ENCODE assay signal across 1 cellular context in the genomic region with DNA sequence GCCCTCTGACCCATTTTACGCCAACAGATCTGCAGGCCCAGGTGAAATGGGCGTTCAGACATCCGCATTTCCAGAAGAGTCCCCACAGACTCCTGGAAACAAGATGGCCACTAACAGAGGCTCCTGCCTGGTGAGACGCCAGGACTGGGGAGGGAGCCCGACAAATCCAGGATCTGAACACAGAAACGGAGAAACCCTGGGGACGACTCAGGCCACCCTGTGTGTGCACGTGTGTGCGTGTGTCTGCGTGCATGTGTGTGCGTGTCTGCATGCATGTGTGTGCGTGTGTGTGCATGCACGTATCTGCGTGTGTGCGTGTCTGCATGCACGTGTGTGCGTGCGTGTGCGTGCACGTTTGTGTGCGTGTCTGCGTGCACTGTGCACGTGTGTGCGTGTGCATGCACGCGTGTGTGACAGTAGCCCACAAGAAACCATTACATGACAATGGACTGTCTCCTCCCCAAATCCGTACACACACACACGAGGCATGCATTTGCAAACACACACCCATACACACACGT.
TF ChIP-seq lines count a peak whose summit lies in the region.

No MANE protein-coding gene starts in this region.

TF ChIP-seq in HepG2, 621 proteins besides CTCF, POLR2A, EP300 and RAD21 (continues in another document):
- TF ChIP-seq MED1 (CRISPR knock-in tag; IDR thresholded peaks at IDR 0.05) (no peak), U2AF1 (optimal IDR thresholded peaks at IDR 0.05; ENCODE audit: low read depth, low read length) (no peak), BRCA1 (CRISPR knock-in tag; IDR thresholded peaks at IDR 0.05) (no peak), CHD4 (IDR thresholded peaks at IDR 0.05; ENCODE audit: borderline replicate concordance, low read length) (no peak), ZBTB7A (CRISPR knock-in tag; IDR thresholded peaks at IDR 0.05) (peak; percentile 29; the same call in 1 of the 2 replicates), ZNF777 (CRISPR knock-in tag; IDR thresholded peaks at IDR 0.05) (no peak), SP2 (CRISPR knock-in tag; IDR thresholded peaks at IDR 0.05) (no peak), ZNF253 (CRISPR knock-in tag; IDR thresholded peaks at IDR 0.05; ENCODE audit: borderline replicate concordance) (no peak), ZNF550 (CRISPR knock-in tag; IDR thresholded peaks at IDR 0.05; ENCODE audit: borderline replicate concordance) (no peak), ZSCAN22 (CRISPR knock-in tag; IDR thresholded peaks at IDR 0.05) (no peak), GABPA (IDR thresholded peaks at IDR 0.05; ENCODE audit: low read depth, low read length) (0 out of 2 replicates have a peak, but pooled peaks have one; percentile 12), GABPA (CRISPR knock-in tag; IDR thresholded peaks at IDR 0.05; ENCODE audit: low read depth) (no peak), TMF1 (CRISPR knock-in tag; IDR thresholded peaks at IDR 0.05; ENCODE audit: low read depth) (no peak), MEIS1 (CRISPR knock-in tag; IDR thresholded peaks at IDR 0.05; ENCODE audit: borderline replicate concordance) (no peak), SMARCC2 (IDR thresholded peaks at IDR 0.05) (no peak), RARG (CRISPR knock-in tag; IDR thresholded peaks at IDR 0.05; ENCODE audit: low read depth) (no peak), ELK4 (CRISPR knock-in tag; IDR thresholded peaks at IDR 0.05; ENCODE audit: borderline replicate concordance) (no peak), ZNF264 (CRISPR knock-in tag; IDR thresholded peaks at IDR 0.05) (no peak), ATF5 (CRISPR knock-in tag; IDR thresholded peaks at IDR 0.05; ENCODE audit: low read depth) (0 out of 2 replicates have a peak, but pooled peaks have one; percentile 43), RARA (CRISPR knock-in tag; IDR thresholded peaks at IDR 0.05) (no peak)
- TF ChIP-seq, protein P1, sequence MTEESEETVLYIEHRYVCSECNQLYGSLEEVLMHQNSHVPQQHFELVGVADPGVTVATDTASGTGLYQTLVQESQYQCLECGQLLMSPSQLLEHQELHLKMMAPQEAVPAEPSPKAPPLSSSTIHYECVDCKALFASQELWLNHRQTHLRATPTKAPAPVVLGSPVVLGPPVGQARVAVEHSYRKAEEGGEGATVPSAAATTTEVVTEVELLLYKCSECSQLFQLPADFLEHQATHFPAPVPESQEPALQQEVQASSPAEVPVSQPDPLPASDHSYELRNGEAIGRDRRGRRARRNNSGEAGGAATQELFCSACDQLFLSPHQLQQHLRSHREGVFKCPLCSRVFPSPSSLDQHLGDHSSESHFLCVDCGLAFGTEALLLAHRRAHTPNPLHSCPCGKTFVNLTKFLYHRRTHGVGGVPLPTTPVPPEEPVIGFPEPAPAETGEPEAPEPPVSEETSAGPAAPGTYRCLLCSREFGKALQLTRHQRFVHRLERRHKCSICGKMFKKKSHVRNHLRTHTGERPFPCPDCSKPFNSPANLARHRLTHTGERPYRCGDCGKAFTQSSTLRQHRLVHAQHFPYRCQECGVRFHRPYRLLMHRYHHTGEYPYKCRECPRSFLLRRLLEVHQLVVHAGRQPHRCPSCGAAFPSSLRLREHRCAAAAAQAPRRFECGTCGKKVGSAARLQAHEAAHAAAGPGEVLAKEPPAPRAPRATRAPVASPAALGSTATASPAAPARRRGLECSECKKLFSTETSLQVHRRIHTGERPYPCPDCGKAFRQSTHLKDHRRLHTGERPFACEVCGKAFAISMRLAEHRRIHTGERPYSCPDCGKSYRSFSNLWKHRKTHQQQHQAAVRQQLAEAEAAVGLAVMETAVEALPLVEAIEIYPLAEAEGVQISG (CRISPR knock-in tag; IDR thresholded peaks at IDR 0.05), result no peak
- TF ChIP-seq, protein P2, sequence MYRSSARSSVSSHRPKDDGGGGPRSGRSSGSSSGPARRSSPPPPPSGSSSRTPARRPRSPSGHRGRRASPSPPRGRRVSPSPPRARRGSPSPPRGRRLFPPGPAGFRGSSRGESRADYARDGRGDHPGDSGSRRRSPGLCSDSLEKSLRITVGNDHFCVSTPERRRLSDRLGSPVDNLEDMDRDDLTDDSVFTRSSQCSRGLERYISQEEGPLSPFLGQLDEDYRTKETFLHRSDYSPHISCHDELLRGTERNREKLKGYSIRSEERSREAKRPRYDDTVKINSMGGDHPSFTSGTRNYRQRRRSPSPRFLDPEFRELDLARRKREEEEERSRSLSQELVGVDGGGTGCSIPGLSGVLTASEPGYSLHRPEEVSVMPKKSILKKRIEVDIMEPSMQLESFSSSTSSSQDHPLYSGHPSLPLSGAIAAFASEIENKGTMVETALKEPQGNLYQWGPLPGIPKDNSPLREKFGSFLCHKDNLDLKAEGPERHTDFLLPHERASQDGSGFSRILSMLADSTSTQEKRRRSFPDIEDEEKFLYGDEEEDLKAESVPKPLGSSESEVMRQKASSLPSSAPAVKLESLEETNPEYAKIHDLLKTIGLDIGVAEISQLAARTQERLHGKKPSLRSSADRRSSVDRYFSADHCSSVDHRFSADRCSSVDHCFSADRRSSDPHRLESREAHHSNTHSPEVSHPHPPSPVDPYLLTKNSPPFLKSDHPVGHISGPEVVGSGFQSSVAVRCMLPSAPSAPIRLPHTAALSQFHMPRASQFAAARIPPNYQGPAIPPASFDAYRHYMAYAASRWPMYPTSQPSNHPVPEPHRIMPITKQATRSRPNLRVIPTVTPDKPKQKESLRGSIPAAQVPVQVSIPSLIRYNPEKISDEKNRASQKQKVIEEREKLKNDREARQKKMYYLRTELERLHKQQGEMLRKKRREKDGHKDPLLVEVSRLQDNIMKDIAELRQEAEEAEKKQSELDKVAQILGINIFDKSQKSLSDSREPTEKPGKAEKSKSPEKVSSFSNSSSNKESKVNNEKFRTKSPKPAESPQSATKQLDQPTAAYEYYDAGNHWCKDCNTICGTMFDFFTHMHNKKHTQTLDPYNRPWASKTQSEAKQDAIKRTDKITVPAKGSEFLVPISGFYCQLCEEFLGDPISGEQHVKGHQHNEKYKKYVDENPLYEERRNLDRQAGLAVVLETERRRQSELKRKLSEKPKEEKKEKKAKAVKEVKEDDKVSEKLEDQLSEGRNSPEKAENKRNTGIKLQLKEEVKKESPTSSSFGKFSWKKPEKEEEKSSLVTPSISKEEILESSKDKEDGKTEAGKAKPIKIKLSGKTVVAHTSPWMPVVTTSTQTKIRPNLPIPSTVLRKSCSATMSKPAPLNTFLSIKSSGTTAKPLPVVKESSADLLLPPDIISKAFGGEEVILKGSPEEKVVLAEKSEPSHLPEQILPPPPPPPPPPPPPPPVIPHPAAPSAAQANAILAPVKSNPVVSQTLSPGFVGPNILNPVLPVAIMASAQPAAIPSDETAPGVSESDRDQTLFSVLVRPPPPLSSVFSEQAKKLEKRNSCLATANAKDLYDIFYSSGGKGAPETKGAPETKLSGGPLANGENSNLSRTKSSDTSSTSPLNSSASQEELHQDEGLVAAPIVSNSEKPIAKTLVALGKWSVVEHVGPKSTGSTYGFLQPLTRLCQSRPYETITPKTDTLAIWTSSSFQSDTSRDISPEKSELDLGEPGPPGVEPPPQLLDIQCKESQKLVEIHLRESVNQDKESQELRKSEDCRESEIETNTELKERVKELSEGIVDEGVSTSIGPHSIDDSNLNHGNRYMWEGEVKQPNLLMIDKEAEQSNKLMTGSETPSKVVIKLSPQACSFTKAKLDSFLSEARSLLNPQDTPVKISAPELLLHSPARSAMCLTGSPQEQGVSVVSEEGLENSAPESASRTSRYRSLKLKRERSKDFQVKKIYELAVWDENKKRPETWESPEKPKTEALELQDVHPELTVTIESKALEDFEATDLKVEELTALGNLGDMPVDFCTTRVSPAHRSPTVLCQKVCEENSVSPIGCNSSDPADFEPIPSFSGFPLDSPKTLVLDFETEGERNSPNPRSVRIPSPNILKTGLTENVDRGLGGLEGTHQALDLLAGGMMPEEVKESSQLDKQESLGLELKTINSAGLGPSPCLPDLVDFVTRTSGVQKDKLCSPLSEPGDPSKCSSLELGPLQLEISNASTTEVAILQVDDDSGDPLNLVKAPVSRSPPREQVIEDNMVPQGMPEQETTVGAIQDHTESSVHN (CRISPR knock-in tag; IDR thresholded peaks at IDR 0.05), result 0 out of 2 replicates have a peak, but pooled peaks have one; percentile 76
- TF ChIP-seq, protein P3, sequence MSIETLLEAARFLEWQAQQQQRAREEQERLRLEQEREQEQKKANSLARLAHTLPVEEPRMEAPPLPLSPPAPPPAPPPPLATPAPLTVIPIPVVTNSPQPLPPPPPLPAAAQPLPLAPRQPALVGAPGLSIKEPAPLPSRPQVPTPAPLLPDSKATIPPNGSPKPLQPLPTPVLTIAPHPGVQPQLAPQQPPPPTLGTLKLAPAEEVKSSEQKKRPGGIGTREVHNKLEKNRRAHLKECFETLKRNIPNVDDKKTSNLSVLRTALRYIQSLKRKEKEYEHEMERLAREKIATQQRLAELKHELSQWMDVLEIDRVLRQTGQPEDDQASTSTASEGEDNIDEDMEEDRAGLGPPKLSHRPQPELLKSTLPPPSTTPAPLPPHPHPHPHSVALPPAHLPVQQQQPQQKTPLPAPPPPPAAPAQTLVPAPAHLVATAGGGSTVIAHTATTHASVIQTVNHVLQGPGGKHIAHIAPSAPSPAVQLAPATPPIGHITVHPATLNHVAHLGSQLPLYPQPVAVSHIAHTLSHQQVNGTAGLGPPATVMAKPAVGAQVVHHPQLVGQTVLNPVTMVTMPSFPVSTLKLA (IDR thresholded peaks at IDR 0.05), result peak; percentile 52; the same call in 1 of the 2 replicates
- TF ChIP-seq, protein P4, sequence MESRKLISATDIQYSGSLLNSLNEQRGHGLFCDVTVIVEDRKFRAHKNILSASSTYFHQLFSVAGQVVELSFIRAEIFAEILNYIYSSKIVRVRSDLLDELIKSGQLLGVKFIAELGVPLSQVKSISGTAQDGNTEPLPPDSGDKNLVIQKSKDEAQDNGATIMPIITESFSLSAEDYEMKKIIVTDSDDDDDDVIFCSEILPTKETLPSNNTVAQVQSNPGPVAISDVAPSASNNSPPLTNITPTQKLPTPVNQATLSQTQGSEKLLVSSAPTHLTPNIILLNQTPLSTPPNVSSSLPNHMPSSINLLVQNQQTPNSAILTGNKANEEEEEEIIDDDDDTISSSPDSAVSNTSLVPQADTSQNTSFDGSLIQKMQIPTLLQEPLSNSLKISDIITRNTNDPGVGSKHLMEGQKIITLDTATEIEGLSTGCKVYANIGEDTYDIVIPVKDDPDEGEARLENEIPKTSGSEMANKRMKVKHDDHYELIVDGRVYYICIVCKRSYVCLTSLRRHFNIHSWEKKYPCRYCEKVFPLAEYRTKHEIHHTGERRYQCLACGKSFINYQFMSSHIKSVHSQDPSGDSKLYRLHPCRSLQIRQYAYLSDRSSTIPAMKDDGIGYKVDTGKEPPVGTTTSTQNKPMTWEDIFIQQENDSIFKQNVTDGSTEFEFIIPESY (CRISPR knock-in tag; IDR thresholded peaks at IDR 0.05), result no peak
- TF ChIP-seq, protein P5, sequence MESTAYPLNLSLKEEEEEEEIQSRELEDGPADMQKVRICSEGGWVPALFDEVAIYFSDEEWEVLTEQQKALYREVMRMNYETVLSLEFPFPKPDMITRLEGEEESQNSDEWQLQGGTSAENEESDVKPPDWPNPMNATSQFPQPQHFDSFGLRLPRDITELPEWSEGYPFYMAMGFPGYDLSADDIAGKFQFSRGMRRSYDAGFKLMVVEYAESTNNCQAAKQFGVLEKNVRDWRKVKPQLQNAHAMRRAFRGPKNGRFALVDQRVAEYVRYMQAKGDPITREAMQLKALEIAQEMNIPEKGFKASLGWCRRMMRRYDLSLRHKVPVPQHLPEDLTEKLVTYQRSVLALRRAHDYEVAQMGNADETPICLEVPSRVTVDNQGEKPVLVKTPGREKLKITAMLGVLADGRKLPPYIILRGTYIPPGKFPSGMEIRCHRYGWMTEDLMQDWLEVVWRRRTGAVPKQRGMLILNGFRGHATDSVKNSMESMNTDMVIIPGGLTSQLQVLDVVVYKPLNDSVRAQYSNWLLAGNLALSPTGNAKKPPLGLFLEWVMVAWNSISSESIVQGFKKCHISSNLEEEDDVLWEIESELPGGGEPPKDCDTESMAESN (CRISPR knock-in tag; conservative IDR thresholded peaks at IDR 0.05), result no peak
- TF ChIP-seq, protein P6, sequence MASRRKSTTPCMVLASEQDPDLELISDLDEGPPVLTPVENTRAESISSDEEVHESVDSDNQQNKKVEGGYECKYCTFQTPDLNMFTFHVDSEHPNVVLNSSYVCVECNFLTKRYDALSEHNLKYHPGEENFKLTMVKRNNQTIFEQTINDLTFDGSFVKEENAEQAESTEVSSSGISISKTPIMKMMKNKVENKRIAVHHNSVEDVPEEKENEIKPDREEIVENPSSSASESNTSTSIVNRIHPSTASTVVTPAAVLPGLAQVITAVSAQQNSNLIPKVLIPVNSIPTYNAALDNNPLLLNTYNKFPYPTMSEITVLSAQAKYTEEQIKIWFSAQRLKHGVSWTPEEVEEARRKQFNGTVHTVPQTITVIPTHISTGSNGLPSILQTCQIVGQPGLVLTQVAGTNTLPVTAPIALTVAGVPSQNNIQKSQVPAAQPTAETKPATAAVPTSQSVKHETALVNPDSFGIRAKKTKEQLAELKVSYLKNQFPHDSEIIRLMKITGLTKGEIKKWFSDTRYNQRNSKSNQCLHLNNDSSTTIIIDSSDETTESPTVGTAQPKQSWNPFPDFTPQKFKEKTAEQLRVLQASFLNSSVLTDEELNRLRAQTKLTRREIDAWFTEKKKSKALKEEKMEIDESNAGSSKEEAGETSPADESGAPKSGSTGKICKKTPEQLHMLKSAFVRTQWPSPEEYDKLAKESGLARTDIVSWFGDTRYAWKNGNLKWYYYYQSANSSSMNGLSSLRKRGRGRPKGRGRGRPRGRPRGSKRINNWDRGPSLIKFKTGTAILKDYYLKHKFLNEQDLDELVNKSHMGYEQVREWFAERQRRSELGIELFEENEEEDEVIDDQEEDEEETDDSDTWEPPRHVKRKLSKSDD (CRISPR knock-in tag; IDR thresholded peaks at IDR 0.05; ENCODE audit: low read depth), result no peak
- TF ChIP-seq, protein P7, sequence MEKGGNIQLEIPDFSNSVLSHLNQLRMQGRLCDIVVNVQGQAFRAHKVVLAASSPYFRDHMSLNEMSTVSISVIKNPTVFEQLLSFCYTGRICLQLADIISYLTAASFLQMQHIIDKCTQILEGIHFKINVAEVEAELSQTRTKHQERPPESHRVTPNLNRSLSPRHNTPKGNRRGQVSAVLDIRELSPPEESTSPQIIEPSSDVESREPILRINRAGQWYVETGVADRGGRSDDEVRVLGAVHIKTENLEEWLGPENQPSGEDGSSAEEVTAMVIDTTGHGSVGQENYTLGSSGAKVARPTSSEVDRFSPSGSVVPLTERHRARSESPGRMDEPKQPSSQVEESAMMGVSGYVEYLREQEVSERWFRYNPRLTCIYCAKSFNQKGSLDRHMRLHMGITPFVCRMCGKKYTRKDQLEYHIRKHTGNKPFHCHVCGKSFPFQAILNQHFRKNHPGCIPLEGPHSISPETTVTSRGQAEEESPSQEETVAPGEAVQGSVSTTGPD (CRISPR knock-in tag; IDR thresholded peaks at IDR 0.05), result no peak
